Comparison of ENCODE assay signal across 24 cellular contexts in the genomic region with DNA sequence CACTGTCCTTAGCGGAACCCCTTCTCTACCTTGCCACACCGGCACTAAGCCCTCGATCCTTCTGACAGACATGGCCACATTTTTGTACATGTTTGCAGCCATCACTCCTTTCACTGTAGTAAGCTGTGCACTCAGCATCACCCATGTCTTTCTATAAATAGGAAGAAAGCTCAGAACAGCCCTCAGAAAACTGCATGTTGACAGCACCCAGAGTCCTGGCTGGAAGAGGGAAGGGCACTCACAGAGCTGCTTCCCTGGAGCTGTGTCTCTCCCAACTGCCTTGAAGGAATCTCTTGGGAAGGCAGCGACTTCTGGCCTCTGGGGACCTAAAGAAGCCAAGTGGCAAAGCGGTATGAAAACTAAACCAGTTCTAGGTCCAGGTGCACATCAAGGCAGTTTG. TPM values are rescaled to one million over a fixed set of nuclear protein-coding genes. Genes with fewer than 3 reads are reported as not detected.
A peak's percentile ranks its signal among the peaks of the same experiment; 100 is the strongest.
DNase-seq lines count a peak whose midpoint lies in the region; ATAC-seq and TF ChIP-seq lines count a peak whose summit lies in the region.
"Had no signal": no experiment of that assay in that cellular context is flagged by ENCODE, and none has a peak within 500 bp of the region (broad histone marks: within the 10 kb centered on the region; RNA-seq: fewer than 3 reads in every experiment).

No MANE protein-coding gene starts in this region.

- no peak overlapping the region for H2AK5ac ChIP-seq in mesenchymal stem cell (ENCODE audit: low read length, severe bottlenecking)

- H2AFZ ChIP-seq in OCI-LY7 (ENCODE audit: low read length) (peak overlapping the region; percentile 68), mesenchymal stem cell (ENCODE audit: low read depth, low read length) (no peak overlapping the region)
- H2AFZ ChIP-seq: GM23248 had no signal

- peak overlapping the region in 1 of 2 experiments; percentile 60 for H2BK12ac ChIP-seq in mesenchymal stem cell (ENCODE audit: low read length in 2 of 2)

- H2BK5ac ChIP-seq in mesenchymal stem cell (ENCODE audit: low read depth, low read length, poor library complexity, severe bottlenecking), result no peak overlapping the region

- H3K4ac ChIP-seq in mesenchymal stem cell (ENCODE audit: low read depth in 1 of 2, low read length in 2 of 2), result no peak overlapping the region

- H3K9ac ChIP-seq in BLaER1 (no peak overlapping the region), mesenchymal stem cell (ENCODE audit: low read length) (peak overlapping the region; percentile 9)
- H3K9ac ChIP-seq: GM23248 had no signal

- H3K23ac ChIP-seq in mesenchymal stem cell (ENCODE audit: low read length in 2 of 2), result no peak overlapping the region

- H3K36me3 ChIP-seq in left ventricle myocardium inferior, result no peaks in the 10 kb centered on the region
- no peaks in the 10 kb centered on the region for H3K36me3 ChIP-seq in BLaER1
- no peaks in the 10 kb centered on the region for H3K36me3 ChIP-seq in OCI-LY7 (ENCODE audit: insufficient read depth, low read length)
- peaks cover 0 to 10% of the 10 kb centered on the region in 2 experiments for H3K36me3 ChIP-seq in mesenchymal stem cell (ENCODE audit: control insufficient read depth in 1 of 2, insufficient read depth in 2 of 2, low read depth in 1 of 2, low read length in 2 of 2)
- H3K36me3 ChIP-seq in brain microvascular endothelial cell (replicated peaks), result peaks cover 33% of the 10 kb centered on the region

- peaks cover 4% of the 10 kb centered on the region for H3K27me3 ChIP-seq in left ventricle myocardium inferior (ENCODE audit: low read depth)
- H3K27me3 ChIP-seq in BLaER1, result no peaks in the 10 kb centered on the region
- no peaks in the 10 kb centered on the region for H3K27me3 ChIP-seq in mesenchymal stem cell (ENCODE audit: control insufficient read depth in 1 of 2, insufficient read depth in 1 of 2, low read length in 2 of 2)
- H3K27me3 ChIP-seq in brain microvascular endothelial cell (replicated peaks), result no peaks in the 10 kb centered on the region

- no peak overlapping the region for H2BK120ac ChIP-seq in mesenchymal stem cell (ENCODE audit: low read depth, low read length)

- no peaks in the 10 kb centered on the region for H3K9me2 ChIP-seq in OCI-LY7 (ENCODE audit: insufficient read depth, low read length)

- no peak for TF ChIP-seq CTCF in left ventricle myocardium inferior (IDR thresholded peaks at IDR 0.05; ENCODE audit: borderline replicate concordance)
- no peak for TF ChIP-seq CTCF in OCI-LY7 (conservative IDR thresholded peaks at IDR 0.05; ENCODE audit: low read length)
- TF ChIP-seq CTCF in brain microvascular endothelial cell (IDR thresholded peaks at IDR 0.05; ENCODE audit: low read depth, low read length, missing control alignments), result no peak

- WGBS in mesenchymal stem cell, result 92% methylated on average over 5 of the region's 5 CpGs

- peak; percentile 29 for ATAC-seq in Right ventricle myocardium inferior

- H3K4me3 ChIP-seq in left ventricle myocardium inferior, result no peak overlapping the region
- H3K4me3 ChIP-seq in BLaER1, result no peak overlapping the region
- H3K4me3 ChIP-seq in OCI-LY7 (ENCODE audit: low read depth, low read length, poor library complexity, severe bottlenecking), result no peak overlapping the region
- no peak overlapping the region for H3K4me3 ChIP-seq in mesenchymal stem cell (ENCODE audit: insufficient read depth in 1 of 2, low read depth in 1 of 2, low read length in 2 of 2)
- no peak overlapping the region for H3K4me3 ChIP-seq in brain microvascular endothelial cell (ENCODE audit: low read depth, low read length)
- H3K4me3 ChIP-seq: GM23248, SK-N-MC had no signal

- no peak overlapping the region for H4K91ac ChIP-seq in mesenchymal stem cell (ENCODE audit: low read length)

- DNase-seq in Right ventricle myocardium inferior (ENCODE audit: missing footprints) (no peak), left ventricle myocardium inferior (no peak), OCI-LY7 (ENCODE audit: low spot score) (no peak), mesenchymal stem cell (no peak), NCI-H510A (lab: John Stamatoyannopoulos, UW) (no peak), brain microvascular endothelial cell (no peak)
- DNase-seq: 8988T; ACHN; CD4-positive, alpha-beta T cell; COR-L47; DMS53; H7; KBM-7; MV-4-11; NCI-H1105 treated with DMSO at 0.1 percent for 48 hours; NCI-H146; NCI-H2029; NCI-H446 treated with DMSO at 0.1 percent for 48 hours; NCI-H526 treated with DMSO at 0.1 percent for 48 hours; RPMI8226; SIG-M5 had no signal

- H3K14ac ChIP-seq in mesenchymal stem cell (ENCODE audit: low read length in 2 of 2), result no peak overlapping the region

- no peaks in the 10 kb centered on the region for H4K20me1 ChIP-seq in BLaER1
- H4K20me1 ChIP-seq in OCI-LY7 (ENCODE audit: insufficient read depth, low read length), result no peaks in the 10 kb centered on the region

- H3K9me3 ChIP-seq in left ventricle myocardium inferior (replicated peaks) (no peaks in the 10 kb centered on the region), BLaER1 (no peaks in the 10 kb centered on the region), OCI-LY7 (ENCODE audit: low read length) (no peaks in the 10 kb centered on the region), mesenchymal stem cell (ENCODE audit: control insufficient read depth, low read length) (no peaks in the 10 kb centered on the region)

- H3K79me2 ChIP-seq in OCI-LY7 (ENCODE audit: insufficient read depth, low read depth, low read length), result no peaks in the 10 kb centered on the region

- intact Hi-C loops in Right ventricle myocardium inferior (cut with DNase I), result loop anchor here (10.0 kb wide), 1 partner anchor 188 kb away; no protein-coding TSS in a partner anchor
- intact Hi-C loops in left ventricle myocardium inferior (cut with micrococcal nuclease), result loop anchor here (10.0 kb wide), 1 partner anchor 78 kb away; no protein-coding TSS in a partner anchor
- intact Hi-C loops in OCI-LY7 (cut with micrococcal nuclease; ENCODE audit: unreplicated experiment), result no loop called here

- H3K79me1 ChIP-seq in mesenchymal stem cell (replicated peaks; ENCODE audit: low read length, poor library complexity, severe bottlenecking), result no peaks in the 10 kb centered on the region

- H3K4me1 ChIP-seq in left ventricle myocardium inferior (peaks cover 30% of the 10 kb centered on the region), BLaER1 (peaks cover 40% of the 10 kb centered on the region), OCI-LY7 (ENCODE audit: insufficient read depth, low read length, poor library complexity, severe bottlenecking) (peaks cover 17% of the 10 kb centered on the region), mesenchymal stem cell (ENCODE audit: control insufficient read depth, insufficient read depth, low read depth, low read length) (peaks cover 12% of the 10 kb centered on the region)

- H2BK15ac ChIP-seq in mesenchymal stem cell (ENCODE audit: low read depth, poor library complexity, severe bottlenecking), result no peak overlapping the region

- in situ Hi-C loops in brain microvascular endothelial cell (cut with HindIII; ENCODE audit: low pct_ligation_motif_present, low sequenced_read_pairs), result no loop called here

- H4K8ac ChIP-seq in mesenchymal stem cell (ENCODE audit: low read length), result peak overlapping the region; percentile 64

- CTCF ChIA-PET in OCI-LY7 (lab: Charles Lee; ENCODE audit: unreplicated experiment), result no interaction called here

- POLR2A ChIA-PET in OCI-LY7 (lab: Charles Lee), result interaction anchor here (0.7 kb wide), 1 partner anchor 467 kb away, joined by 7 read pairs; no protein-coding TSS in a partner anchor

- H3K4me2 ChIP-seq in BLaER1 (peak overlapping the region; percentile 70), OCI-LY7 (ENCODE audit: low read length) (peak overlapping the region; percentile 28), mesenchymal stem cell (ENCODE audit: low read length, poor library complexity, severe bottlenecking) (no peak overlapping the region)

- BruUV-seq in OCI-LY7 (replicated peaks; lab: Mats Ljungman, UMichigan), result no TSS peak

- peak overlapping the region in 1 of 2 experiments; percentile 34 for H3K18ac ChIP-seq in mesenchymal stem cell (ENCODE audit: low read depth in 1 of 2, low read length in 2 of 2)

- H3K27ac ChIP-seq in left ventricle myocardium inferior (replicated peaks) (no peak overlapping the region), BLaER1 (no peak overlapping the region), OCI-LY7 (ENCODE audit: low read depth, low read length, poor library complexity, severe bottlenecking) (peak overlapping the region; percentile 18), mesenchymal stem cell (ENCODE audit: low read length, poor library complexity, severe bottlenecking) (no peak overlapping the region), brain microvascular endothelial cell (no peak overlapping the region)
- H3K27ac ChIP-seq: GM23248, SK-N-MC had no signal

RNA-seq across cellular contexts. Expression of gene H6PD, which starts 42.0 kb away (rescaled TPM):
- 18.7 TPM for total RNA-seq in Right ventricle myocardium inferior
- 21.9 TPM for total RNA-seq in left ventricle myocardium inferior
- total RNA-seq in OCI-LY7 (2014; rRNA removed; shearing (Covaris generic)), result 8.2 and 8.5 TPM in 2 replicates
- 22.1 TPM in 2 replicates for total RNA-seq in OCI-LY7 (2022)
- 30.1 TPM for polyA plus RNA-seq in mesenchymal stem cell (2013, experiment 1 of 2)
- 29.4 TPM for polyA plus RNA-seq in mesenchymal stem cell (2013, experiment 2 of 2)
